ENCODE assay signal across 1 cellular context in the genomic region with DNA sequence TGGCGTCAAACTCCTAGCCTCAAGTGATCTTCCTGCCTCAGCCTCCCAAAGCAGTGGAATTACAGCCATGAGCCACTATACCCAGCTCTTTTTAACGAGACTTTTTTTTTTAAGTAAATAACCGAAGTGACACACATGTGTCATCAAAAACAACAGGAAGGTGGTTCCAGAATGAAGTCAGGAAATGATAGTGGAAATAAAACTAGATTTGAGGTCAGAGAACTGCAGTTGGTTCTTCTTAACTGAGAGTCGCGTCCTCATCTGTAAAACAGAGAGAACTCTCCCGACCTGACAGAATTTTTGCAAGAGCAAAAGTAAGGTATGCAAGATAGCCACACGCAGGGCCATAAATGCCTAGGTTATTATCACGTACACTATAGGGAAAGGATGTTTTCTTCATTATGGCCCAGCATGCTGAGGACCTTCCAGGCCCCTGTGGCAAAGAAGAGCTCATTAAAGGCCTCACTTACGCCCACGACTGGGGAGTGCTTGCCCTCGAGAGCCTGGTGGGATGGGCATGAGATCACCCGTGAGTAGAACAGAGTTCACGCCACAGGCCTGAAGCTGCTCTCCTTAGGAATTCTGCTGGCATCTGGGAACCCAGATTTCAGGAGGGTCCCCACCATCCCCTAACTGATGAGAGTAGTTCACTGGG.
TF ChIP-seq lines count a peak whose summit lies in the region.

No MANE protein-coding gene starts in this region.

TF ChIP-seq in HepG2, 621 proteins besides CTCF, POLR2A, EP300 and RAD21 (continued from another document):
- TF ChIP-seq, protein P1, sequence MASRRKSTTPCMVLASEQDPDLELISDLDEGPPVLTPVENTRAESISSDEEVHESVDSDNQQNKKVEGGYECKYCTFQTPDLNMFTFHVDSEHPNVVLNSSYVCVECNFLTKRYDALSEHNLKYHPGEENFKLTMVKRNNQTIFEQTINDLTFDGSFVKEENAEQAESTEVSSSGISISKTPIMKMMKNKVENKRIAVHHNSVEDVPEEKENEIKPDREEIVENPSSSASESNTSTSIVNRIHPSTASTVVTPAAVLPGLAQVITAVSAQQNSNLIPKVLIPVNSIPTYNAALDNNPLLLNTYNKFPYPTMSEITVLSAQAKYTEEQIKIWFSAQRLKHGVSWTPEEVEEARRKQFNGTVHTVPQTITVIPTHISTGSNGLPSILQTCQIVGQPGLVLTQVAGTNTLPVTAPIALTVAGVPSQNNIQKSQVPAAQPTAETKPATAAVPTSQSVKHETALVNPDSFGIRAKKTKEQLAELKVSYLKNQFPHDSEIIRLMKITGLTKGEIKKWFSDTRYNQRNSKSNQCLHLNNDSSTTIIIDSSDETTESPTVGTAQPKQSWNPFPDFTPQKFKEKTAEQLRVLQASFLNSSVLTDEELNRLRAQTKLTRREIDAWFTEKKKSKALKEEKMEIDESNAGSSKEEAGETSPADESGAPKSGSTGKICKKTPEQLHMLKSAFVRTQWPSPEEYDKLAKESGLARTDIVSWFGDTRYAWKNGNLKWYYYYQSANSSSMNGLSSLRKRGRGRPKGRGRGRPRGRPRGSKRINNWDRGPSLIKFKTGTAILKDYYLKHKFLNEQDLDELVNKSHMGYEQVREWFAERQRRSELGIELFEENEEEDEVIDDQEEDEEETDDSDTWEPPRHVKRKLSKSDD (CRISPR knock-in tag; IDR thresholded peaks at IDR 0.05; ENCODE audit: low read depth): no peak
- TF ChIP-seq ZNF670 (CRISPR knock-in tag; IDR thresholded peaks at IDR 0.05; ENCODE audit: borderline replicate concordance): no peak
- TF ChIP-seq, protein P2, sequence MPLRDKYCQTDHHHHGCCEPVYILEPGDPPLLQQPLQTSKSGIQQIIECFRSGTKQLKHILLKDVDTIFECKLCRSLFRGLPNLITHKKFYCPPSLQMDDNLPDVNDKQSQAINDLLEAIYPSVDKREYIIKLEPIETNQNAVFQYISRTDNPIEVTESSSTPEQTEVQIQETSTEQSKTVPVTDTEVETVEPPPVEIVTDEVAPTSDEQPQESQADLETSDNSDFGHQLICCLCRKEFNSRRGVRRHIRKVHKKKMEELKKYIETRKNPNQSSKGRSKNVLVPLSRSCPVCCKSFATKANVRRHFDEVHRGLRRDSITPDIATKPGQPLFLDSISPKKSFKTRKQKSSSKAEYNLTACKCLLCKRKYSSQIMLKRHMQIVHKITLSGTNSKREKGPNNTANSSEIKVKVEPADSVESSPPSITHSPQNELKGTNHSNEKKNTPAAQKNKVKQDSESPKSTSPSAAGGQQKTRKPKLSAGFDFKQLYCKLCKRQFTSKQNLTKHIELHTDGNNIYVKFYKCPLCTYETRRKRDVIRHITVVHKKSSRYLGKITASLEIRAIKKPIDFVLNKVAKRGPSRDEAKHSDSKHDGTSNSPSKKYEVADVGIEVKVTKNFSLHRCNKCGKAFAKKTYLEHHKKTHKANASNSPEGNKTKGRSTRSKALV (CRISPR knock-in tag; IDR thresholded peaks at IDR 0.05): no peak
- no peak for TF ChIP-seq ZIK1 (CRISPR knock-in tag; IDR thresholded peaks at IDR 0.05; ENCODE audit: borderline replicate concordance, low read depth)
- TF ChIP-seq REXO4 (CRISPR knock-in tag; IDR thresholded peaks at IDR 0.05; ENCODE audit: borderline replicate concordance): no peak
- no peak for TF ChIP-seq ZNF30 (CRISPR knock-in tag; IDR thresholded peaks at IDR 0.05)
- TF ChIP-seq ZMYM4 (CRISPR knock-in tag; IDR thresholded peaks at IDR 0.05): no peak
- TF ChIP-seq, protein P3, sequence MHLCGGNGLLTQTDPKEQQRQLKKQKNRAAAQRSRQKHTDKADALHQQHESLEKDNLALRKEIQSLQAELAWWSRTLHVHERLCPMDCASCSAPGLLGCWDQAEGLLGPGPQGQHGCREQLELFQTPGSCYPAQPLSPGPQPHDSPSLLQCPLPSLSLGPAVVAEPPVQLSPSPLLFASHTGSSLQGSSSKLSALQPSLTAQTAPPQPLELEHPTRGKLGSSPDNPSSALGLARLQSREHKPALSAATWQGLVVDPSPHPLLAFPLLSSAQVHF (CRISPR knock-in tag; IDR thresholded peaks at IDR 0.05): no peak
- no peak for TF ChIP-seq HOXA3 (CRISPR knock-in tag; IDR thresholded peaks at IDR 0.05)
- TF ChIP-seq KMT2B (CRISPR knock-in tag; IDR thresholded peaks at IDR 0.05): no peak
- no peak for TF ChIP-seq ZNF678 (CRISPR knock-in tag; IDR thresholded peaks at IDR 0.05)
- TF ChIP-seq ZNF33A (CRISPR knock-in tag; IDR thresholded peaks at IDR 0.05; ENCODE audit: borderline replicate concordance): no peak
- no peak for TF ChIP-seq ATAD3A (CRISPR knock-in tag; IDR thresholded peaks at IDR 0.05)
